1 cellular context compared by ENCODE assay signal in genomic region chr1:27016376-27016775, GRCh38.
TF ChIP-seq lines count a peak whose summit lies in the region.

No MANE protein-coding gene starts in this region.

TF ChIP-seq in K562, 482 proteins besides CTCF, POLR2A, EP300 and RAD21:
- TF ChIP-seq ATF2 (CRISPR knock-in tag; IDR thresholded peaks at IDR 0.05), result no peak
- no peak for TF ChIP-seq GATAD2B (IDR thresholded peaks at IDR 0.05; ENCODE audit: borderline replicate concordance)
- no peak for TF ChIP-seq ZNF507 (tag; conservative IDR thresholded peaks at IDR 0.05)
- TF ChIP-seq SMAD3 (CRISPR knock-in tag; conservative IDR thresholded peaks at IDR 0.05), result no peak
- no peak for TF ChIP-seq PHB (CRISPR knock-in tag; IDR thresholded peaks at IDR 0.05)
- no peak for TF ChIP-seq CLOCK (CRISPR knock-in tag; IDR thresholded peaks at IDR 0.05; ENCODE audit: borderline replicate concordance)
- peak; percentile 58; the same call in 1 of the 2 replicates for TF ChIP-seq ESRRA (IDR thresholded peaks at IDR 0.05; ENCODE audit: borderline replicate concordance, low read depth)
- no peak for TF ChIP-seq AFF1 (IDR thresholded peaks at IDR 0.05; ENCODE audit: low read depth in 1 of 2, partially characterized antibody in 2 of 2)
- peak; percentile 60; the same call in 1 of the 2 replicates for TF ChIP-seq ZNF24 (IDR thresholded peaks at IDR 0.05)
- TF ChIP-seq BCOR (IDR thresholded peaks at IDR 0.05), result peak; percentile 70
- TF ChIP-seq ARID4B (CRISPR knock-in tag; IDR thresholded peaks at IDR 0.05), result no peak
- TF ChIP-seq NCOA4 (IDR thresholded peaks at IDR 0.05; ENCODE audit: partially characterized antibody), result no peak
- TF ChIP-seq E2F5 (CRISPR knock-in tag; IDR thresholded peaks at IDR 0.05), result no peak
- TF ChIP-seq TAF7 (tag; IDR thresholded peaks at IDR 0.05), result no peak
- no peak for TF ChIP-seq ATF7 (IDR thresholded peaks at IDR 0.05)
- TF ChIP-seq ZMIZ1 (IDR thresholded peaks at IDR 0.05; ENCODE audit: low read depth in 2 of 2, low read length in 2 of 2), result no peak
- TF ChIP-seq ZNF263 (CRISPR knock-in tag; IDR thresholded peaks at IDR 0.05; ENCODE audit: borderline replicate concordance), result peak; percentile 9; the same call in 1 of the 2 replicates
- TF ChIP-seq C11orf30 (IDR thresholded peaks at IDR 0.05; ENCODE audit: low read depth), result no peak
- TF ChIP-seq RFX7 (CRISPR knock-in tag; IDR thresholded peaks at IDR 0.05), result no peak
- TF ChIP-seq CC2D1A (IDR thresholded peaks at IDR 0.05), result no peak
- TF ChIP-seq FOXA1 (IDR thresholded peaks at IDR 0.05; ENCODE audit: borderline replicate concordance), result no peak
- peak in 1 of 2 experiments; percentile 59; a peak in 2 of 4 replicates for TF ChIP-seq KDM1A (IDR thresholded peaks at IDR 0.05)
- TF ChIP-seq PYGO2 (tag; IDR thresholded peaks at IDR 0.05), result no peak
- peak; percentile 83 for TF ChIP-seq RBM25 (IDR thresholded peaks at IDR 0.05; ENCODE audit: low read depth, low read length, severe bottlenecking)
- no peak for TF ChIP-seq ZNF274 (IDR thresholded peaks at IDR 0.05; ENCODE audit: borderline replicate concordance, low read depth, low read length)
- TF ChIP-seq THAP7 (CRISPR knock-in tag; IDR thresholded peaks at IDR 0.05), result no peak
- TF ChIP-seq DPF2 (IDR thresholded peaks at IDR 0.05), result no peak
- no peak for TF ChIP-seq PHF21A (IDR thresholded peaks at IDR 0.05; ENCODE audit: borderline replicate concordance, low read depth)
- TF ChIP-seq ZFP36 (IDR thresholded peaks at IDR 0.05; ENCODE audit: low read depth, low read length, partially characterized antibody), result no peak
- no peak for TF ChIP-seq CSDE1 (IDR thresholded peaks at IDR 0.05)
- TF ChIP-seq MCM3 (IDR thresholded peaks at IDR 0.05), result no peak
- no peak for TF ChIP-seq ZNF511 (CRISPR knock-in tag; IDR thresholded peaks at IDR 0.05)
- no peak for TF ChIP-seq ZNF717 (CRISPR knock-in tag; IDR thresholded peaks at IDR 0.05)
